8 cellular contexts compared by ENCODE assay signal in the genomic region with DNA sequence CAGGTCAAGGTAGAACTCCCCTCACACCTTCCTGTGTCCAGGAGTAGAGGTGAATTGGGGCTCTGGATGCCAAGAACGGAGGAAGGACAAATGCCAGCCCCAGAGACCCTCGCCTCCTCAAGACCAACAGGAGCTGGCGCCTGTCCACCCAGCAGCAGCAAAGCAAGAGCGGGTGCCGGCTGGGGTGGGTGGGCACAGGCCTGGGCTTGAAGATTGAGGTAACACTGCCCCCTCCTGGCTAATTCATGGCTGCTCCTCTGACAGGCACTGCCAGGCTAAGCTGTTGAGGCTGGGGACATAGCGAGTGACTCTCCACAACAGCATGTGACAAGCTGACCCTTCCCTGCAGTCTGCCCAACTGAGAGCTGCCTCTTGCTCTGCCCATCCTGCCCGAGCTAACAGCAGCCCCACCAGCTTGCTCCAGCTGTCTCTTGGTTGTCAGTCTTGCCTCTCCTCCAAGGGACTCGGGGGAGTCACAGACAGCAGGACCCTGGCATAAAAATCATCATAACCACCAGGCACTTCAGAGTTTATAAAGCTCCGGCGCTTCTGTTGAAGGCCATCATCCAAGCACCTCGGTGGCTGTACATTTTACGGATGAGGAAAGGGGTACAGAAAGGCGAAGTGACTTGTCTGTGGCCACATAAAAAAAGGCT.
DNase-seq lines count a peak whose midpoint lies in the region; TF ChIP-seq lines count a peak whose summit lies in the region.
"Not testable (repeated sequence)": the region's sequence is repeated elsewhere in the genome, so short reads cannot be mapped to it uniquely, and the experiment has no call there.

No MANE protein-coding gene starts in this region.

- not testable (repeated sequence) for H3K27me3 ChIP-seq in SJSA1 (replicated peaks); esophagus squamous epithelium; liver (ENCODE audit: control insufficient read depth in 4 of 4, insufficient read depth in 4 of 4, low read length in 3 of 4)

- H3K9me3 ChIP-seq in SJSA1 (replicated peaks); esophagus squamous epithelium; liver (ENCODE audit: control insufficient read depth in 4 of 4, low read length in 3 of 4): not testable (repeated sequence)

- peak in 1 of 2 donors; percentile 52 for TF ChIP-seq RAD21 in liver (IDR thresholded peaks at IDR 0.05)

- not testable (repeated sequence) for H3K9ac ChIP-seq in liver (ENCODE audit: low read depth in 1 of 2, low read length in 2 of 2)

- 53 to 70% methylated on average over 2 to 6 of the region's 13 CpGs for WGBS in esophagus squamous epithelium, 2 donors
- WGBS in liver, result 72% methylated on average over 13 of the region's 13 CpGs

- H3K27ac ChIP-seq in SJSA1; esophagus squamous epithelium; liver (ENCODE audit: low read depth in 1 of 2, low read length in 2 of 2): not testable (repeated sequence)

- in situ Hi-C loops in GM13976 (cut with MboI; ENCODE audit: low sequenced_read_pairs, unreplicated experiment), result not testable (repeated sequence)

- intact Hi-C loops in esophagus squamous epithelium (cut with DNase I), result not testable (repeated sequence)

- peak; percentile 42 for TF ChIP-seq CTCF in AG09319 (IDR thresholded peaks at IDR 0.05; ENCODE audit: low read depth, low read length)
- peak; percentile 64 for TF ChIP-seq CTCF in GM13976 (IDR thresholded peaks at IDR 0.05; ENCODE audit: borderline replicate concordance, control extremely low read depth, extremely low read depth, insufficient read depth, missing control alignments)
- TF ChIP-seq CTCF in esophagus squamous epithelium (IDR thresholded peaks at IDR 0.05), result peak in 5 of 6 experiments; percentile 13 to 30 (median 18)
- peak; percentile 44 for TF ChIP-seq CTCF in liver (IDR thresholded peaks at IDR 0.05; ENCODE audit: low read depth, low read length, missing input control)

- H3K4me1 ChIP-seq in SJSA1 (replicated peaks); liver (ENCODE audit: control insufficient read depth in 4 of 4, insufficient read depth in 4 of 4, low read length in 3 of 4): not testable (repeated sequence)
- peaks cover 0 to 12% (median 0%) of the 10 kb centered on the region in 3 donors for H3K4me1 ChIP-seq in esophagus squamous epithelium

- H3K36me3 ChIP-seq in SJSA1; esophagus squamous epithelium; liver (ENCODE audit: control insufficient read depth in 4 of 4, insufficient read depth in 3 of 4, low read depth in 1 of 4, low read length in 3 of 4): not testable (repeated sequence)

- H3K4me3 ChIP-seq in SJSA1; esophagus squamous epithelium; liver (ENCODE audit: low read depth in 1 of 3, low read length in 3 of 3): not testable (repeated sequence)

- not testable (repeated sequence) for TF ChIP-seq POLR2A in esophagus squamous epithelium (IDR thresholded peaks at IDR 0.05)

- not testable (repeated sequence) for DNase-seq in AG09319 (ENCODE audit: extremely low read depth, low read depth); esophagus squamous epithelium (lab: John Stamatoyannopoulos, UW)
- peak; percentile 78 for DNase-seq in GM13976 (ENCODE audit: low spot score)
- DNase-seq in NCI-H146 treated with DMSO at 0.1 percent for 48 hours (lab: John Stamatoyannopoulos, UW; ENCODE audit: unreplicated experiment), result peak; percentile 6
- peak; percentile 12 to 61 for DNase-seq in SJSA1 (ENCODE audit: low read depth in 1 of 2, low spot score in 2 of 2)
- peak; percentile 12 for DNase-seq in activated T-helper 9 cell treated with anti-CD3 and anti-CD28 coated beads, Interleukin-2, amount 50 U/mL, for 16 hours (ENCODE audit: low read depth)
- peak; percentile 19 to 43 (median 20) for DNase-seq in stimulated activated CD4-positive, alpha-beta T cell treated with anti-CD3 and anti-CD28 coated beads, Interleukin-12 subunit alpha, Interleukin-12 subunit beta, amount 100 ng/mL, for 48 hours (ENCODE audit: low read depth in 2 of 3, low spot score in 1 of 3)
